In the genomic region with DNA sequence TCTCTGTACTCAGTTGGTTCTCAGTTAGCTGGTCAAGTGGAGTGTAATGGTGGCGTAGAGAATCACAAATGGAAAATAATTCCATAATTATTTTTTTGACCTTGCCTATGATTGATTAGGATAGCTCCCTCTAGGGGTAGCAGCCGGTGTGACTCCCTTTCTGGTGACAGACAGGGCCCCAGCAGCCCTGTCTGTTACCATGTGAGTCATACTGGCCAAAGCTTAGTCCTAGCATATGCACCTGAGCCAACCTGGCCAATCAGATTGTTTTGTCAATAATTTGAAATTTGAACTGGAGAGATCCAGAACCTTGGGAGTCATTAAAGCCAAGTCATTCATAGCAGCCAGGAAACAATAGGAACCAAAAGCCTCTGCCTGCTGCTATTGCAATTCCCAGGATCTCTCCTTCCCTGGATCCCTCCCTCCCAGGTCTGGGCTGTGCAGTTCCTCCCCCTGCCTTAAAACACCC, we compare ENCODE assay signal across 8 cellular contexts. TPM values are rescaled to one million over a fixed set of nuclear protein-coding genes. Genes with fewer than 3 reads are reported as not detected.
A peak's percentile ranks its signal among the peaks of the same experiment; 100 is the strongest.
DNase-seq lines count a peak whose midpoint lies in the region; ATAC-seq and TF ChIP-seq lines count a peak whose summit lies in the region.

No MANE protein-coding gene starts in this region.

- WGBS in neuronal stem cell (ENCODE audit: extremely low coverage in 2 of 2, insufficient read length in 2 of 2, insufficient replicate concordance in 1 of 2), 2 donors = no CpG with 5 or more reads among the region's 2 CpGs

- H4K91ac ChIP-seq in neuronal stem cell (ENCODE audit: low read depth, low read length, poor library complexity) = no peak overlapping the region

- H3K27me3 ChIP-seq in neuronal stem cell (ENCODE audit: control insufficient read depth in 3 of 3, insufficient read depth in 3 of 3, low read depth in 1 of 3, low read length in 3 of 3) = peaks cover 0 to 3% (median 0%) of the 10 kb centered on the region in 3 experiments

- DNase-seq in AG08396 (ENCODE audit: low spot score) = peak; percentile 84
- peak; percentile 96 for DNase-seq in LNCaP clone FGC (ENCODE audit: low read depth)
- DNase-seq in RPMI8226 = peak; percentile 78
- peak; percentile 55 for DNase-seq in activated T-helper 1 cell treated with anti-CD3 and anti-CD28 coated beads, Interleukin-12 subunit alpha, Interleukin-12 subunit beta, Interleukin-2, Interleukin-4 antibody, amounts not matched to agents 30 ng/mL and 10 ng/mL and 1 ng/mL, durations not matched to agents 14 hours and 24 hours and 36 hours (ENCODE audit: low spot score)
- peak; percentile 70 for DNase-seq in fibroblast of gingiva (ENCODE audit: low read depth)
- DNase-seq in neuronal stem cell (ENCODE audit: low spot score) = peak; percentile 56
- DNase-seq in substantia nigra (lab: John Stamatoyannopoulos, UW) = peak in 35 of 49 donors; percentile 1 to 63 (median 35)

- H4K8ac ChIP-seq in neuronal stem cell (ENCODE audit: low read depth, low read length) = no peak overlapping the region

- no peak overlapping the region for H3K9ac ChIP-seq in neuronal stem cell (ENCODE audit: low read depth, low read length, poor library complexity)

- H3K18ac ChIP-seq in neuronal stem cell (ENCODE audit: low read length) = no peak overlapping the region

- no peaks in the 10 kb centered on the region for H3K79me1 ChIP-seq in neuronal stem cell (ENCODE audit: low read depth, low read length)

- peaks cover 7 to 9% of the 10 kb centered on the region in 2 donors for H3K4me1 ChIP-seq in neuronal stem cell (ENCODE audit: control insufficient read depth in 2 of 2, insufficient read depth in 1 of 2, low read depth in 1 of 2, low read length in 2 of 2)

- peak; percentile 64 for ATAC-seq in GM18909 (IDR thresholded peaks at IDR 0.05; ENCODE audit: poor library complexity, unreplicated experiment)

- no peak overlapping the region for H2BK15ac ChIP-seq in neuronal stem cell (ENCODE audit: low read length)

- no peak overlapping the region for H3K4me3 Mint-ChIP-seq in activated T-helper 1 cell treated with anti-CD3 and anti-CD28 coated beads, Interleukin-12 subunit alpha, Interleukin-12 subunit beta, Interleukin-2, Interleukin-4 antibody, amounts not matched to agents 30 ng/mL and 10 ng/mL and 1 ng/mL, durations not matched to agents 14 hours and 24 hours and 36 hours

- H3K36me3 ChIP-seq in neuronal stem cell (replicated peaks in 1 of 2; ENCODE audit: control insufficient read depth in 2 of 2, insufficient read depth in 2 of 2, low read length in 2 of 2) = peaks cover 0 to 12% of the 10 kb centered on the region in 2 donors

- no peak overlapping the region for H3K4ac ChIP-seq in neuronal stem cell (ENCODE audit: low read length)

- H2BK5ac ChIP-seq in neuronal stem cell (ENCODE audit: low read length) = no peak overlapping the region

- peak; percentile 71 for TF ChIP-seq CTCF in LNCaP clone FGC (IDR thresholded peaks at IDR 0.05; ENCODE audit: control insufficient read depth, extremely low read depth, insufficient read depth)

- no peak overlapping the region for H2AFZ ChIP-seq in neuronal stem cell (ENCODE audit: low read length)

- H3K27ac Mint-ChIP-seq in activated T-helper 1 cell treated with anti-CD3 and anti-CD28 coated beads, Interleukin-12 subunit alpha, Interleukin-12 subunit beta, Interleukin-2, Interleukin-4 antibody, amounts not matched to agents 30 ng/mL and 10 ng/mL and 1 ng/mL, durations not matched to agents 14 hours and 24 hours and 36 hours = peak overlapping the region; percentile 27

- no peak overlapping the region for H3K23ac ChIP-seq in neuronal stem cell (ENCODE audit: low read depth, low read length, poor library complexity)

- H3K4me2 ChIP-seq in neuronal stem cell (ENCODE audit: insufficient read depth, low read length, poor library complexity, severe bottlenecking) = no peak overlapping the region

- H3K27ac ChIP-seq in neuronal stem cell (replicated peaks; ENCODE audit: low read length) (no peak overlapping the region), substantia nigra (ENCODE audit: low read depth, low read length, poor library complexity, severe bottlenecking) (peak overlapping the region; percentile 7)

- H3K36me3 Mint-ChIP-seq in activated T-helper 1 cell treated with anti-CD3 and anti-CD28 coated beads, Interleukin-12 subunit alpha, Interleukin-12 subunit beta, Interleukin-2, Interleukin-4 antibody, amounts not matched to agents 30 ng/mL and 10 ng/mL and 1 ng/mL, durations not matched to agents 14 hours and 24 hours and 36 hours (ENCODE audit: low read depth) = peaks cover 37% of the 10 kb centered on the region

- no peak overlapping the region for H3K14ac ChIP-seq in neuronal stem cell (ENCODE audit: low read length)

- no peaks in the 10 kb centered on the region for H3K27me3 Mint-ChIP-seq in activated T-helper 1 cell treated with anti-CD3 and anti-CD28 coated beads, Interleukin-12 subunit alpha, Interleukin-12 subunit beta, Interleukin-2, Interleukin-4 antibody, amounts not matched to agents 30 ng/mL and 10 ng/mL and 1 ng/mL, durations not matched to agents 14 hours and 24 hours and 36 hours (ENCODE audit: insufficient read depth)

- peaks cover 59% of the 10 kb centered on the region for H3K4me1 Mint-ChIP-seq in activated T-helper 1 cell treated with anti-CD3 and anti-CD28 coated beads, Interleukin-12 subunit alpha, Interleukin-12 subunit beta, Interleukin-2, Interleukin-4 antibody, amounts not matched to agents 30 ng/mL and 10 ng/mL and 1 ng/mL, durations not matched to agents 14 hours and 24 hours and 36 hours (ENCODE audit: low read depth)

- H3K4me3 ChIP-seq in LNCaP clone FGC (ENCODE audit: low read depth, low read length) (no peak overlapping the region), neuronal stem cell (ENCODE audit: low read length in 2 of 2) (no peak overlapping the region)

- no peak overlapping the region for H2BK120ac ChIP-seq in neuronal stem cell (ENCODE audit: low read depth, low read length)

- no peaks in the 10 kb centered on the region for H3K9me3 Mint-ChIP-seq in activated T-helper 1 cell treated with anti-CD3 and anti-CD28 coated beads, Interleukin-12 subunit alpha, Interleukin-12 subunit beta, Interleukin-2, Interleukin-4 antibody, amounts not matched to agents 30 ng/mL and 10 ng/mL and 1 ng/mL, durations not matched to agents 14 hours and 24 hours and 36 hours

- H2BK12ac ChIP-seq in neuronal stem cell (ENCODE audit: low read length) = no peak overlapping the region

- H2AK5ac ChIP-seq in neuronal stem cell (ENCODE audit: low read depth, low read length) = peak overlapping the region; percentile 78

- intact Hi-C loops in activated T-helper 1 cell treated with anti-CD3 and anti-CD28 coated beads, Interleukin-12 subunit alpha, Interleukin-12 subunit beta, Interleukin-2, Interleukin-4 antibody, amounts not matched to agents 30 ng/mL and 10 ng/mL and 1 ng/mL, durations not matched to agents 14 hours and 24 hours and 36 hours (cut with micrococcal nuclease) = loop anchor here (1.0 kb wide), 2 partner anchors 52 to 106 kb away; a partner anchor contains a TSS

- H3K9me3 ChIP-seq in neuronal stem cell (replicated peaks in 1 of 2; ENCODE audit: control insufficient read depth in 2 of 2, insufficient read depth in 1 of 2, low read depth in 1 of 2, low read length in 2 of 2) = no peaks in the 10 kb centered on the region

RNA-seq across cellular contexts. Expression of a gene that starts 5.6 kb away (rescaled TPM):
- 58.8 and 60.7 TPM in 2 replicates for total RNA-seq in activated T-helper 1 cell treated with anti-CD3 and anti-CD28 coated beads, Interleukin-12 subunit alpha, Interleukin-12 subunit beta, Interleukin-2, Interleukin-4 antibody, amounts not matched to agents 30 ng/mL and 10 ng/mL and 1 ng/mL, durations not matched to agents 14 hours and 24 hours and 36 hours
- 3.1 TPM for polyA plus RNA-seq in neuronal stem cell (2013, experiment 1 of 2)
- polyA plus RNA-seq in neuronal stem cell (2013, experiment 2 of 2) = 2.7 TPM

RNA-seq across cellular contexts. Expression of a gene that starts 10.7 kb away (rescaled TPM):
- total RNA-seq in activated T-helper 1 cell treated with anti-CD3 and anti-CD28 coated beads, Interleukin-12 subunit alpha, Interleukin-12 subunit beta, Interleukin-2, Interleukin-4 antibody, amounts not matched to agents 30 ng/mL and 10 ng/mL and 1 ng/mL, durations not matched to agents 14 hours and 24 hours and 36 hours = not detected in 2 replicates
- polyA plus RNA-seq in neuronal stem cell (2013, experiment 1 of 2) = 0.04 TPM
- not detected for polyA plus RNA-seq in neuronal stem cell (2013, experiment 2 of 2)

RNA-seq across cellular contexts. Expression of a gene that starts 23.9 kb away (rescaled TPM):
- total RNA-seq in activated T-helper 1 cell treated with anti-CD3 and anti-CD28 coated beads, Interleukin-12 subunit alpha, Interleukin-12 subunit beta, Interleukin-2, Interleukin-4 antibody, amounts not matched to agents 30 ng/mL and 10 ng/mL and 1 ng/mL, durations not matched to agents 14 hours and 24 hours and 36 hours = 190 and 200 TPM in 2 replicates
- 193 TPM for polyA plus RNA-seq in neuronal stem cell (2013, experiment 1 of 2)
- 185 TPM for polyA plus RNA-seq in neuronal stem cell (2013, experiment 2 of 2)

RNA-seq across cellular contexts. Expression of a gene that starts 50.9 kb away (rescaled TPM):
- 24.0 and 26.3 TPM in 2 replicates for total RNA-seq in activated T-helper 1 cell treated with anti-CD3 and anti-CD28 coated beads, Interleukin-12 subunit alpha, Interleukin-12 subunit beta, Interleukin-2, Interleukin-4 antibody, amounts not matched to agents 30 ng/mL and 10 ng/mL and 1 ng/mL, durations not matched to agents 14 hours and 24 hours and 36 hours
- 26.7 TPM for polyA plus RNA-seq in neuronal stem cell (2013, experiment 1 of 2)
- polyA plus RNA-seq in neuronal stem cell (2013, experiment 2 of 2) = 27.6 TPM

Comparison
In these comparisons a context has a peak if more than half of its experiments do, and no peak if none do; other contexts are left out.
1. DNase-seq: peak in every context shown above with its lines; median percentile 96 in LNCaP clone FGC; 84 in AG08396; 78 in RPMI8226; 70 in fibroblast of gingiva; 56 in neuronal stem cell; 55 in activated T-helper 1 cell treated with anti-CD3 and anti-CD28 coated beads, Interleukin-12 subunit alpha, Interleukin-12 subunit beta, Interleukin-2, Interleukin-4 antibody, amounts not matched to agents 30 ng/mL and 10 ng/mL and 1 ng/mL, durations not matched to agents 14 hours and 24 hours and 36 hours; 35 in substantia nigra.